In genomic region chr11:86046111-86046510, GRCh38 we compare ENCODE assay signal across 1 cellular context.
TF ChIP-seq lines count a peak whose summit lies in the region.

No MANE protein-coding gene starts in this region.

TF ChIP-seq in endothelial cell of umbilical vein, 7 proteins besides CTCF, POLR2A, EP300 and RAD21 (continued from another document):
- TF ChIP-seq EZH2 (IDR thresholded peaks at IDR 0.05; ENCODE audit: borderline replicate concordance, low read depth, low read length, severe bottlenecking) (no peak), MAX (IDR thresholded peaks at IDR 0.05; ENCODE audit: insufficient read depth, insufficient read length) (no peak), MYC (IDR thresholded peaks at IDR 0.05; ENCODE audit: low read depth, low read length) (no peak), GATA2 (IDR thresholded peaks at IDR 0.05; ENCODE audit: insufficient read depth, insufficient read length, low read depth, low read length) (no peak)
